Comparison of ENCODE assay signal across 11 cellular contexts in the genomic region with DNA sequence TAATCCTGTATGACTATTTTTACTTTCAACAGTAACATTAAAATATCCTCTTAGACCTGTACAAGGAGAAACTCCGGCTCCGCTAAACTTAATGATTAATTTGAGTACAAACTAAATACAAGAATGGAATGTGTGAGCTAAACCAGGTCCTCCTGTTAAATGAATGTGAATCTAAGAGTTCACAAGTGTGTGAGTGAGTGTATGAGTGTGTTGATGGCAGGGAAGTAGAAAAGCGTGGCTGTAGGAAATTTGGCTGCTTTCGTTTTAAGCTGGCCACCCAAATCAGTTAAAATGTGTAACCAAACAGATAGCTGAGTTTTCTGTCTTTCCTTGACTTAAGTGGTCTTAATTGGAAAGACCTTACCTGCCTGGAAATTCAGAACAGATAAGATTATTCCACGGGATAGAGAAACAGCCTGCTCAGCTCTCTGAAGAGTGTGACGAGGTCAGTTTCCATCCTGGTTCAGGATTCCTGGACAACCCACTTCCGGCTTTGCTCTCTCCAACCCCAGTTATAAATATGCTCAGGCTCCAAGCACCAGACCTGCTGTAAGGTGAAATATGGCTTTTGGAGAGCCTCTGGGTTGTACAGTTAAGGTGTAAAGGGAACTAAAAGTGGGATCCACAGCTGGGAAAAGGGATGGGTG.
DNase-seq lines count a peak whose midpoint lies in the region; ATAC-seq, FAIRE-seq and TF ChIP-seq lines count a peak whose summit lies in the region.
"Had no signal": no experiment of that assay in that cellular context is flagged by ENCODE, and none has a peak within 500 bp of the region (broad histone marks: within the 10 kb centered on the region; RNA-seq: fewer than 3 reads in every experiment).

No MANE protein-coding gene starts in this region.

- H3K4ac ChIP-seq in H1 (replicated peaks; ENCODE audit: insufficient read length, low read depth, low read length), result no peak overlapping the region

- H3K4me2 ChIP-seq in H1 (ENCODE audit: insufficient read depth in 1 of 2, low read depth in 2 of 2, low read length in 2 of 2), result no peak overlapping the region
- peak overlapping the region; percentile 63 for H3K4me2 ChIP-seq in HepG2 (ENCODE audit: low read depth, low read length)

- no peaks in the 10 kb centered on the region for H3K79me2 ChIP-seq in H1 (ENCODE audit: control insufficient read depth in 1 of 2, insufficient read depth in 2 of 2, low read length in 2 of 2)
- H3K79me2 ChIP-seq in HepG2 (ENCODE audit: insufficient read depth, low read length), result no peaks in the 10 kb centered on the region

- no peak for DNase-seq in LNCaP clone FGC (ENCODE audit: low read depth)
- no peak for DNase-seq in H1 (ENCODE audit: low read depth in 1 of 2, low spot score in 2 of 2)
- DNase-seq in HepG2 (ENCODE audit: low spot score), result peak; percentile 11
- no peak for DNase-seq in NK-92 treated with Interleukin-12 subunit alpha and Interleukin-12 subunit beta, amount 100 ng/mL, for 24 hours (lab: John Stamatoyannopoulos, UW)
- no peak for DNase-seq in AG20443 (ENCODE audit: low spot score)
- DNase-seq in hypothalamus (lab: John Stamatoyannopoulos, UW), result no peak
- DNase-seq: mesendoderm, NCI-H82, T-helper 9 cell had no signal

- intact Hi-C loops in HepG2 (cut with micrococcal nuclease; ENCODE audit: unreplicated experiment), result no loop called here

- H3K4me3 ChIP-seq in LNCaP clone FGC (ENCODE audit: low read depth, low read length) (peak overlapping the region; percentile 29), H1 (ENCODE audit: extremely low read depth in 1 of 4, insufficient read depth in 2 of 4, low read depth in 3 of 4, low read length in 4 of 4) (no peak overlapping the region), HepG2 (replicated peaks in 1 of 3; ENCODE audit: insufficient read depth in 1 of 3, low read depth in 2 of 3, low read length in 3 of 3) (peak overlapping the region; percentile 46 to 61 (median 59)), subcutaneous abdominal adipose tissue (ENCODE audit: low read depth in 1 of 5, low read length in 5 of 5) (peak overlapping the region; percentile 41 to 59 (median 45))

- H3K9ac ChIP-seq in H1 (replicated peaks in 1 of 4; ENCODE audit: extremely low read depth in 1 of 4, low read depth in 3 of 4, low read length in 3 of 4) (no peak overlapping the region), HepG2 (ENCODE audit: insufficient read depth, low read depth, low read length) (peak overlapping the region; percentile 40), subcutaneous abdominal adipose tissue (ENCODE audit: low read length in 5 of 5) (no peak overlapping the region)

- no peaks in the 10 kb centered on the region for H3K4me1 ChIP-seq in H1 (replicated peaks in 1 of 4; ENCODE audit: control insufficient read depth in 3 of 4, insufficient read depth in 4 of 4, low read length in 3 of 4)
- no peaks in the 10 kb centered on the region for H3K4me1 ChIP-seq in HepG2 (ENCODE audit: insufficient read depth, low read length)
- no peaks in the 10 kb centered on the region for H3K4me1 ChIP-seq in subcutaneous abdominal adipose tissue (ENCODE audit: control insufficient read depth in 5 of 5, insufficient read depth in 5 of 5, low read length in 5 of 5)

- no peak overlapping the region for H2BK20ac ChIP-seq in H1 (ENCODE audit: low read length)

- no peaks in the 10 kb centered on the region for H3K23me2 ChIP-seq in H1 (ENCODE audit: low read depth, low read length)

- peaks cover 0 to 1% (median 0%) of the 10 kb centered on the region in 4 experiments; a peak in 1 of 7 replicates for H3K27me3 ChIP-seq in H1 (replicated peaks in 1 of 4; ENCODE audit: control insufficient read depth in 3 of 4, extremely low read depth in 1 of 4, insufficient read depth in 3 of 4, low read length in 3 of 4)
- H3K27me3 ChIP-seq in HepG2 (ENCODE audit: control insufficient read depth in 1 of 2, insufficient read depth in 2 of 2, low read length in 2 of 2), result no peaks in the 10 kb centered on the region
- H3K27me3 ChIP-seq in subcutaneous abdominal adipose tissue (ENCODE audit: control insufficient read depth in 5 of 5, insufficient read depth in 4 of 5, low read length in 5 of 5), result no peaks in the 10 kb centered on the region

- no peak for TF ChIP-seq POLR2A in H1 (IDR thresholded peaks at IDR 0.05; ENCODE audit: control extremely low read depth in 1 of 2, low read depth in 2 of 2, low read length in 2 of 2)
- TF ChIP-seq POLR2A in HepG2 (IDR thresholded peaks at IDR 0.05; ENCODE audit: insufficient read depth in 1 of 2, low read depth in 2 of 2, low read length in 2 of 2), result no peak

- in situ Hi-C loops in HepG2 (cut with HindIII; ENCODE audit: extremely low pct_ligation_motif_present, low pct_unique_long_range_greater_than_20kb), result no loop called here

- POLR2A ChIA-PET in H1 (lab: Charles Lee; ENCODE audit: partially characterized antibody) (no interaction called here), HepG2 (lab: Yijun Ruan, JAX) (no interaction called here)

- no peaks in the 10 kb centered on the region for H3K36me3 ChIP-seq in H1 (ENCODE audit: control insufficient read depth in 2 of 4, insufficient read depth in 4 of 4, low read length in 3 of 4)
- no peaks in the 10 kb centered on the region for H3K36me3 ChIP-seq in HepG2 (replicated peaks in 1 of 2; ENCODE audit: control insufficient read depth in 1 of 2, insufficient read depth in 2 of 2, low read length in 2 of 2)
- H3K36me3 ChIP-seq in subcutaneous abdominal adipose tissue (ENCODE audit: control insufficient read depth in 5 of 5, insufficient read depth in 5 of 5, low read length in 5 of 5), result no peaks in the 10 kb centered on the region

- no peak overlapping the region for H2BK12ac ChIP-seq in H1 (ENCODE audit: low read depth, low read length)

- TF ChIP-seq CTCF in LNCaP clone FGC (IDR thresholded peaks at IDR 0.05; ENCODE audit: control insufficient read depth, extremely low read depth, insufficient read depth) (no peak), H1 (IDR thresholded peaks at IDR 0.05; ENCODE audit: control extremely low read depth in 1 of 3, insufficient read depth in 1 of 3, low read depth in 1 of 3, low read length in 3 of 3) (no peak), HepG2 (CRISPR knock-in tag; IDR thresholded peaks at IDR 0.05) (no peak)

- TF ChIP-seq EP300 in H1 (IDR thresholded peaks at IDR 0.05; ENCODE audit: borderline replicate concordance in 1 of 2, low read depth in 2 of 2, low read length in 2 of 2) (no peak), HepG2 (IDR thresholded peaks at IDR 0.05; ENCODE audit: low read depth in 2 of 2, low read length in 2 of 2) (no peak), HepG2 (CRISPR knock-in tag; IDR thresholded peaks at IDR 0.05; ENCODE audit: borderline replicate concordance) (no peak)

- TF ChIP-seq RAD21 in H1 (IDR thresholded peaks at IDR 0.05 in 1 of 2, conservative IDR thresholded peaks at IDR 0.05 in 1 of 2; ENCODE audit: low read depth in 2 of 2, low read length in 2 of 2) (no peak), HepG2 (CRISPR knock-in tag; IDR thresholded peaks at IDR 0.05) (no peak)

- no peak overlapping the region for H4K91ac ChIP-seq in H1 (replicated peaks; ENCODE audit: insufficient read length, low read length)

- no peak overlapping the region for H4K8ac ChIP-seq in H1 (ENCODE audit: extremely low read depth, insufficient read depth, low read length)

- H3K14ac ChIP-seq in H1 (ENCODE audit: insufficient read length), result no peak overlapping the region

- CTCF ChIA-PET in H1 (lab: Charles Lee; ENCODE audit: partially characterized antibody), result no interaction called here
- CTCF ChIA-PET in HepG2 (lab: Yijun Ruan, JAX; ENCODE audit: low intra/inter-chr PET ratio, low total read pairs), result no interaction called here

- H4K5ac ChIP-seq in H1 (ENCODE audit: insufficient read length, low read depth, low read length), result no peak overlapping the region

- H3K23ac ChIP-seq in H1 (ENCODE audit: insufficient read length), result no peak overlapping the region

- no peak overlapping the region for H3K18ac ChIP-seq in H1 (ENCODE audit: extremely low read depth, low read length)

- H3K9me3 ChIP-seq in H1 (ENCODE audit: insufficient read depth in 2 of 2, low read depth in 1 of 2, low read length in 1 of 2) (no peaks in the 10 kb centered on the region), HepG2 (ENCODE audit: low read length) (no peaks in the 10 kb centered on the region), subcutaneous abdominal adipose tissue (ENCODE audit: control insufficient read depth in 5 of 5, low read length in 5 of 5) (no peaks in the 10 kb centered on the region)

- no peak overlapping the region for H3K56ac ChIP-seq in H1 (replicated peaks; ENCODE audit: insufficient read length, low read depth, low read length)

- no peaks in the 10 kb centered on the region for H3K79me1 ChIP-seq in H1 (ENCODE audit: low read depth, low read length)

- no peak overlapping the region for H2AK5ac ChIP-seq in H1 (ENCODE audit: low read depth, low read length)

- no peaks in the 10 kb centered on the region for H4K20me1 ChIP-seq in H1 (replicated peaks in 1 of 2; ENCODE audit: control insufficient read depth in 1 of 2, insufficient read depth in 2 of 2, low read length in 2 of 2)
- H4K20me1 ChIP-seq in HepG2 (ENCODE audit: insufficient read depth, low read length), result no peaks in the 10 kb centered on the region

- no peak overlapping the region for H2BK5ac ChIP-seq in H1 (ENCODE audit: low read depth, low read length)

- BruUV-seq in HepG2 (replicated peaks; lab: Mats Ljungman, UMichigan), result no TSS peak

- H2BK120ac ChIP-seq in H1 (replicated peaks; ENCODE audit: low read depth, low read length), result no peak overlapping the region

- WGBS in H1 (ENCODE audit: extremely low coverage in 1 of 2, insufficient coverage in 1 of 2, insufficient read length in 1 of 2, insufficient replicate concordance in 2 of 2, low coverage in 1 of 2, low lambda C conversion rate in 2 of 2, missing lambda C conversion rate in 1 of 2), 2 experiments, result 92% methylated on average over 7 of the region's 7 CpGs; no CpG with 5 or more reads in 1 of the 2 experiments
- WGBS in HepG2 (ENCODE audit: low lambda C conversion rate), result 3% methylated on average over 7 of the region's 7 CpGs

- peak; percentile 97 for ATAC-seq in HepG2
- no peak for ATAC-seq in GM21423 (IDR thresholded peaks at IDR 0.05; ENCODE audit: unreplicated experiment)

- H2BK15ac ChIP-seq in H1 (ENCODE audit: low read length), result no peak overlapping the region

- H3K27ac ChIP-seq in H1 (ENCODE audit: low read depth, low read length), result no peak overlapping the region
- no peak overlapping the region for H3K27ac ChIP-seq in HepG2 (ENCODE audit: extremely low read length, insufficient read depth, low read length)
- H3K27ac ChIP-seq in subcutaneous abdominal adipose tissue (ENCODE audit: low read depth, low read length), result no peak overlapping the region

- no peak for FAIRE-seq in H1 (lab: Jason Lieb, UNC)
- FAIRE-seq in HepG2 (lab: Jason Lieb, UNC), result no peak

- H2AFZ ChIP-seq in H1 (ENCODE audit: low read length) (peak overlapping the region; percentile 49; the same call in 1 of the 2 replicates), HepG2 (ENCODE audit: low read length) (peak overlapping the region; percentile 100)

TF ChIP-seq in H1, 55 proteins besides CTCF, POLR2A, EP300 and RAD21 (continues in another document):
- TF ChIP-seq HDAC2 (IDR thresholded peaks at IDR 0.05; ENCODE audit: borderline replicate concordance in 1 of 2, low read depth in 2 of 2, low read length in 2 of 2) (no peak), SP2 (IDR thresholded peaks at IDR 0.05; ENCODE audit: low read length) (no peak)

TF ChIP-seq in HepG2, 621 proteins besides CTCF, POLR2A, EP300 and RAD21 (continues in another document):
- TF ChIP-seq KAT2B (IDR thresholded peaks at IDR 0.05; ENCODE audit: borderline replicate concordance, low read depth, low read length), result no peak

Comparison
In these comparisons a context has a peak if more than half of its experiments do, and no peak if none do; other contexts are left out.
1. H3K4me3 ChIP-seq: peak in LNCaP clone FGC (single experiment), HepG2 (3 of 3) and subcutaneous abdominal adipose tissue (5 of 5); none in H1 (0 of 4).